Comparison of ENCODE assay signal across 14 cellular contexts in the genomic region with DNA sequence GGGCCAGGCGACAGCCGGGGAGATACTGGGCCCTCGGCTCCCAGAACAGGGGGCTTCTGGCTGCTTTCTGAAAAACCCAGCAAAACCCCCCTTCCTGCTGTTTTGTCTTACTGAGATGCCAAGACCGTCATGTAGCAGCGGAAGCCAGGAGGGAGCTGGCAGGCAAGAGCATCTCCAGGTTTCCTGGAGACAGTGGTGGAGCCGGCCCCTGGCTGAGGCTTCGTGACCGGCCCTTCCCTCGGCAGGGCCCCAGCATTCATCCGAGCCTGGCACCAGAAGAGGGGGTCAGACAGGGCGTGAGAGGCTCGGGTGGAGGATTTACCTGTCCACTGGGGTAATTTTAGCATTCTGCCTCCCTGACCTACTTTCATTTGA. TPM values are rescaled to one million over a fixed set of nuclear protein-coding genes. Genes with fewer than 3 reads are reported as not detected.
DNase-seq lines count a peak whose midpoint lies in the region; ATAC-seq and TF ChIP-seq lines count a peak whose summit lies in the region.
"Had no signal": no experiment of that assay in that cellular context is flagged by ENCODE, and none has a peak within 500 bp of the region (broad histone marks: within the 10 kb centered on the region; RNA-seq: fewer than 3 reads in every experiment).

No MANE protein-coding gene starts in this region.

- H3K9me3 Mint-ChIP-seq in brain = peaks cover 0 to 6% (median 0%) of the 10 kb centered on the region in 5 experiments
- H3K9me3 Mint-ChIP-seq in activated T-cell treated with anti-CD3 and anti-CD28 coated beads, Interleukin-2, amount 50 U/mL, for 24 hours = no peaks in the 10 kb centered on the region
- H3K9me3 Mint-ChIP-seq: activated T-helper 2 cell treated with anti-CD3 and anti-CD28 coated beads, Interferon-gamma antibody, Interleukin-2, Interleukin-4, amounts not matched to agents 10 μg/mL and 5 μg/mL and 100 μg/mL, durations not matched to agents 14 hours and 24 hours and 36 hours had no signal

- H3K9me3 ChIP-seq in iPS-20b (ENCODE audit: insufficient read depth, low read depth, low read length) = no peaks in the 10 kb centered on the region
- H3K9me3 ChIP-seq in gastrocnemius medialis = no peaks in the 10 kb centered on the region

- intact Hi-C loops in gastrocnemius medialis (cut with DNase I; ENCODE audit: low total_unique reads) = no loop called here

- TF ChIP-seq POLR2A in gastrocnemius medialis (IDR thresholded peaks at IDR 0.05) = no peak

- in situ Hi-C loops in gastrocnemius medialis (cut with MboI; ENCODE audit: low sequenced_read_pairs in 4 of 4) = loop anchor here in 1 of 4 donors (10.0 kb wide), 1 partner anchor 193 kb away; no protein-coding TSS in a partner anchor

- H3K27ac ChIP-seq in iPS-20b (ENCODE audit: low read length) (no peak overlapping the region), gastrocnemius medialis (peak overlapping the region; percentile 72 to 88 (median 77))
- H3K27ac ChIP-seq: SK-N-MC had no signal

- ATAC-seq in gastrocnemius medialis = no peak
- ATAC-seq: activated CD8-positive, alpha-beta T cell treated with anti-CD3 and anti-CD28 coated beads, Interleukin-2, amount 10 ng/mL, durations not matched to agents 7 days and 5 days had no signal

- H3K4me3 ChIP-seq in iPS-20b (ENCODE audit: low read length) (no peak overlapping the region), gastrocnemius medialis (peak overlapping the region in 1 of 4 donors; percentile 3)
- H3K4me3 ChIP-seq: SK-N-MC had no signal

- peak overlapping the region; percentile 15; the same call in 1 of the 2 replicates for H3K9ac ChIP-seq in iPS-20b (ENCODE audit: low read depth, low read length)

- POLR2A ChIA-PET in GM10248 (lab: Yijun Ruan, JAX) = interaction anchor here (0.8 kb wide), 1 partner anchor 10 kb away, joined by 3 read pairs; the partner anchor contains the start of gene PFKFB3

- peaks cover 89% of the 10 kb centered on the region for H3K36me3 Mint-ChIP-seq in brain
- peaks cover 85% of the 10 kb centered on the region for H3K36me3 Mint-ChIP-seq in activated T-cell treated with anti-CD3 and anti-CD28 coated beads, Interleukin-2, amount 50 U/mL, for 24 hours (ENCODE audit: low read depth)

- no peak for TF ChIP-seq CTCF in brain (conservative IDR thresholded peaks at IDR 0.05)
- no peak for TF ChIP-seq CTCF in gastrocnemius medialis (IDR thresholded peaks at IDR 0.05 in 4 of 5, conservative IDR thresholded peaks at IDR 0.05 in 1 of 5)
- TF ChIP-seq CTCF in GM10248 (IDR thresholded peaks at IDR 0.05; ENCODE audit: control extremely low read depth, extremely low read depth, low read depth, missing control alignments) = no peak

- H3K4me3 Mint-ChIP-seq in brain = peak overlapping the region; percentile 45 to 87 (median 76)
- no peak overlapping the region for H3K4me3 Mint-ChIP-seq in activated T-cell treated with anti-CD3 and anti-CD28 coated beads, Interleukin-2, amount 50 U/mL, for 24 hours
- H3K4me3 Mint-ChIP-seq: activated CD8-positive, alpha-beta T cell treated with anti-CD3 and anti-CD28 coated beads, Interleukin-2, amount 10 ng/mL, durations not matched to agents 7 days and 5 days had no signal

- H3K4me1 ChIP-seq in iPS-20b (ENCODE audit: insufficient read depth, low read length) (peaks cover 9% of the 10 kb centered on the region; the same call in 1 of the 2 replicates), gastrocnemius medialis (peaks cover 7 to 58% of the 10 kb centered on the region in 2 donors)

- H3K27me3 ChIP-seq in iPS-20b (ENCODE audit: insufficient read depth, low read length) (no peaks in the 10 kb centered on the region), gastrocnemius medialis (no peaks in the 10 kb centered on the region)

- peaks cover 81% of the 10 kb centered on the region for H3K4me1 Mint-ChIP-seq in brain
- peaks cover 23% of the 10 kb centered on the region for H3K4me1 Mint-ChIP-seq in activated T-cell treated with anti-CD3 and anti-CD28 coated beads, Interleukin-2, amount 50 U/mL, for 24 hours (ENCODE audit: low read depth)

- H3K36me3 ChIP-seq in iPS-20b (ENCODE audit: insufficient read depth, low read depth, low read length) (peaks cover 43% of the 10 kb centered on the region), gastrocnemius medialis (peaks cover 12 to 65% of the 10 kb centered on the region in 2 donors)

- peak overlapping the region; percentile 2 to 93 (median 88) for H3K27ac Mint-ChIP-seq in brain
- H3K27ac Mint-ChIP-seq in activated T-cell treated with anti-CD3 and anti-CD28 coated beads, Interleukin-2, amount 50 U/mL, for 24 hours = no peak overlapping the region
- H3K27ac Mint-ChIP-seq: activated CD8-positive, alpha-beta T cell treated with anti-CD3 and anti-CD28 coated beads, Interleukin-2, amount 10 ng/mL, durations not matched to agents 7 days and 5 days; activated T-helper 2 cell treated with anti-CD3 and anti-CD28 coated beads, Interferon-gamma antibody, Interleukin-2, Interleukin-4, amounts not matched to agents 10 μg/mL and 5 μg/mL and 100 μg/mL, durations not matched to agents 14 hours and 24 hours and 36 hours had no signal

- CTCF ChIA-PET in GM10248 (lab: Yijun Ruan, JAX) = interaction anchor here (1.2 to 3.7 kb wide), 3 partner anchors 10 to 195 kb away, joined by 3 to 13 read pairs (median 6); partner anchors contain the start of gene PFKFB3

- H3K27me3 Mint-ChIP-seq in brain = no peaks in the 10 kb centered on the region
- H3K27me3 Mint-ChIP-seq in activated T-cell treated with anti-CD3 and anti-CD28 coated beads, Interleukin-2, amount 50 U/mL, for 24 hours = no peaks in the 10 kb centered on the region

- DNase-seq in AG08395 (ENCODE audit: low spot score) (peak; percentile 33), gastrocnemius medialis (no peak), kidney glomerular epithelial cell (lab: John Stamatoyannopoulos, UW) (no peak), GM10248 (ENCODE audit: extremely low spot score) (no peak), HCEC 1CT (no peak)
- no peak for DNase-seq in activated T-cell treated with anti-CD3 and anti-CD28 coated beads, Interleukin-2, amount 50 U/mL, for 24 hours
- DNase-seq: activated CD8-positive, alpha-beta T cell treated with anti-CD3 and anti-CD28 coated beads, Interleukin-2, amount 10 ng/mL, durations not matched to agents 7 days and 5 days; NCI-H1694 treated with DMSO at 0.1 percent for 48 hours; NCI-H510A treated with DMSO at 0.1 percent for 48 hours; stimulated activated CD4-positive, alpha-beta T cell treated with anti-CD3 and anti-CD28 coated beads, Interleukin-12 subunit alpha, Interleukin-12 subunit beta, amount 100 ng/mL, for 4 hours had no signal

RNA-seq across cellular contexts. Expression of gene PFKFB3, which starts 9.5 kb away (rescaled TPM):
- polyA plus RNA-seq in brain (ENCODE audit: insufficient read depth, low read depth, low replicate concordance) = 22.3 TPM
- 1,000 to 10,000 TPM in 1 of 4 donors, 100 to 1,000 TPM in 3; 218 to 1,159 (median 337) TPM for total RNA-seq in gastrocnemius medialis
